ENCODE assay signal across 8 cellular contexts in genomic region chr1:145891587-145892485, GRCh38. TPM values are rescaled to one million over a fixed set of nuclear protein-coding genes. Genes with fewer than 3 reads are reported as not detected.
DNase-seq lines count a peak whose midpoint lies in the region; ATAC-seq and TF ChIP-seq lines count a peak whose summit lies in the region.

No MANE protein-coding gene starts in this region.

- peak overlapping the region in 1 of 2 donors; percentile 42 for H3K9ac ChIP-seq in colonic mucosa (ENCODE audit: low read depth in 2 of 2, low read length in 2 of 2)

- peak overlapping the region; percentile 84 for H3K27ac ChIP-seq in colonic mucosa

- peaks cover 7% of the 10 kb centered on the region for H3K4me1 ChIP-seq in colonic mucosa

- H3K9me3 ChIP-seq in colonic mucosa = no peaks in the 10 kb centered on the region

- H3K36me3 ChIP-seq in H7 (replicated peaks; ENCODE audit: control insufficient read depth, insufficient read depth, low read length) = no peaks in the 10 kb centered on the region
- no peaks in the 10 kb centered on the region for H3K36me3 ChIP-seq in colonic mucosa
- no peaks in the 10 kb centered on the region for H3K36me3 ChIP-seq in kidney epithelial cell (ENCODE audit: control insufficient read depth, insufficient read depth, low read length)

- DNase-seq in AML-193 (lab: John Stamatoyannopoulos, UW) (peak; percentile 59 to 68), H7 (peak; percentile 87), NCI-H226 (peak; percentile 99), colonic mucosa (peak; percentile 97), kidney epithelial cell (ENCODE audit: low read depth) (peak; percentile 99)
- peak; percentile 26 for DNase-seq in activated CD4-positive, alpha-beta T cell treated with anti-CD3 and anti-CD28 coated beads for 1 hour
- peak; percentile 14 to 52 for DNase-seq in stimulated activated CD4-positive, alpha-beta T cell treated with anti-CD3 and anti-CD28 coated beads, Interleukin-12 subunit alpha, Interleukin-12 subunit beta, amount 100 ng/mL, for 24 hours (ENCODE audit: low read depth in 2 of 2)

- TF ChIP-seq CTCF in colonic mucosa (IDR thresholded peaks at IDR 0.05) (peak; percentile 90), kidney epithelial cell (IDR thresholded peaks at IDR 0.05; ENCODE audit: insufficient read depth, low read length, poor library complexity, severe bottlenecking) (peak; percentile 99)

- intact Hi-C loops in colonic mucosa (cut with DNase I) = loop anchor here (2.0 kb wide), 1 partner anchor 121 kb away; no protein-coding TSS in a partner anchor

- ATAC-seq in HG02884 (IDR thresholded peaks at IDR 0.05; ENCODE audit: unreplicated experiment) = no peak

- H3K4me3 ChIP-seq in H7 (ENCODE audit: insufficient read depth, low read depth, low read length) (no peak overlapping the region), colonic mucosa (no peak overlapping the region), kidney epithelial cell (ENCODE audit: low read depth, low read length) (no peak overlapping the region)

- H3K27me3 ChIP-seq in H7 (ENCODE audit: control insufficient read depth, insufficient read depth, low read length) (no peaks in the 10 kb centered on the region), colonic mucosa (no peaks in the 10 kb centered on the region), kidney epithelial cell (ENCODE audit: control insufficient read depth, insufficient read depth, low read length) (no peaks in the 10 kb centered on the region)

RNA-seq across cellular contexts. Expression of gene ANKRD35, which starts 6.2 kb away (rescaled TPM):
- total RNA-seq in H7 (2014; rRNA removed; shearing (Covaris generic)) = 0.22 and 0.52 TPM in 2 replicates
- total RNA-seq in colonic mucosa = under 1 TPM; 0.53 to 0.59 TPM
- total RNA-seq in kidney epithelial cell = 0.07 TPM in 1 of 2 replicates, not detected in the other

RNA-seq across cellular contexts. Expression of gene ITGA10, which starts 18.0 kb away (rescaled TPM):
- 0.10 and 0.22 TPM in 2 replicates for total RNA-seq in H7 (2014; rRNA removed; shearing (Covaris generic))
- total RNA-seq in colonic mucosa = 1 to 10 TPM in 1 of 2 donors, under 1 TPM in 1; 0.19 to 1.7 TPM
- total RNA-seq in kidney epithelial cell = 0.08 and 0.89 TPM in 2 replicates

RNA-seq across cellular contexts. Expression of gene PEX11B, which starts 26.7 kb away (rescaled TPM):
- total RNA-seq in H7 (2014; rRNA removed; shearing (Covaris generic)) = 22.9 and 28.0 TPM in 2 replicates
- total RNA-seq in colonic mucosa = 10 to 100 TPM; 28.2 to 31.1 TPM
- total RNA-seq in kidney epithelial cell = 25.9 and 31.2 TPM in 2 replicates

RNA-seq across cellular contexts. Expression of gene PIAS3, which starts 33.0 kb away (rescaled TPM):
- 27.0 and 27.4 TPM in 2 replicates for total RNA-seq in H7 (2014; rRNA removed; shearing (Covaris generic))
- total RNA-seq in colonic mucosa (10 to 100 TPM; 14.1 to 15.8 TPM), kidney epithelial cell (17.7 and 19.6 TPM in 2 replicates)

RNA-seq across cellular contexts. Expression of gene RBM8A, which starts 35.4 kb away (rescaled TPM):
- 181 and 214 TPM in 2 replicates for total RNA-seq in H7 (2014; rRNA removed; shearing (Covaris generic))
- total RNA-seq in colonic mucosa (100 to 1,000 TPM; 108 to 148 TPM), kidney epithelial cell (159 and 173 TPM in 2 replicates)

Comparison
In these comparisons a context has a peak if more than half of its experiments do, and no peak if none do; other contexts are left out.
1. DNase-seq: peak in every context shown above with its lines; median percentile 99 in NCI-H226; 99 in kidney epithelial cell; 97 in colonic mucosa; 87 in H7; 64 in AML-193; 33 in stimulated activated CD4-positive, alpha-beta T cell treated with anti-CD3 and anti-CD28 coated beads, Interleukin-12 subunit alpha, Interleukin-12 subunit beta, amount 100 ng/mL, for 24 hours; 26 in activated CD4-positive, alpha-beta T cell treated with anti-CD3 and anti-CD28 coated beads for 1 hour.